Comparison of ENCODE assay signal across 8 cellular contexts in the genomic region with DNA sequence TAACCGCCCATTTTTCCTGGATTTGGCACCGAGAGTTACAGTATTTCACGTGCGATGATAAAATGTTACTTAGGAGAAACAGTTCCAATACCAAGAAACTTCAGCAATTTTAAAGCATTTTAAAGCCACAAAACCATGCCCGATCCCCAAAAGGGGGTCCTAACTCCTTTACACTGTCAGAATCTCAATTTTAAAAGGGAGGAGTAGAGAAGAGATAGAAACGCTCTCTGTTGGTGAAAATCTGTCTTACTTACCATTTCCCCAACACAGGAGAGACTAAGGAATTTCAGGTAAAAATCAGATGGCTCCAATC. TPM values are rescaled to one million over a fixed set of nuclear protein-coding genes. Genes with fewer than 3 reads are reported as not detected.
A peak's percentile ranks its signal among the peaks of the same experiment; 100 is the strongest.
DNase-seq lines count a peak whose midpoint lies in the region; ATAC-seq and TF ChIP-seq lines count a peak whose summit lies in the region.

No MANE protein-coding gene starts in this region.

- TF ChIP-seq EP300 in SK-N-SH (IDR thresholded peaks at IDR 0.05; ENCODE audit: borderline replicate concordance in 1 of 2, low read depth in 1 of 2, low read length in 1 of 2) = no peak

- H3K9me3 ChIP-seq in SK-N-SH = no peaks in the 10 kb centered on the region
- H3K9me3 ChIP-seq in stomach smooth muscle (ENCODE audit: control insufficient read depth in 2 of 2, low read length in 2 of 2) = no peaks in the 10 kb centered on the region

- H3K27me3 ChIP-seq in SK-N-SH (ENCODE audit: insufficient read depth) = no peaks in the 10 kb centered on the region
- no peaks in the 10 kb centered on the region for H3K27me3 ChIP-seq in stomach smooth muscle (ENCODE audit: control insufficient read depth in 1 of 2, insufficient read depth in 2 of 2, low read length in 2 of 2)

- H3K4me3 Mint-ChIP-seq in activated naive CD8-positive, alpha-beta T cell = peak overlapping the region; percentile 97
- peak overlapping the region; percentile 96 to 98 (median 97) for H3K4me3 Mint-ChIP-seq in immature natural killer cell

- WGBS in SK-N-SH (ENCODE audit: low lambda C conversion rate) = 0% methylated on average over 6 of the region's 6 CpGs

- TF ChIP-seq CTCF in SK-N-SH (IDR thresholded peaks at IDR 0.05) = no peak

- peaks cover 60% of the 10 kb centered on the region for H3K4me1 Mint-ChIP-seq in activated naive CD8-positive, alpha-beta T cell (ENCODE audit: low read depth)
- H3K4me1 Mint-ChIP-seq in immature natural killer cell = peaks cover 82 to 83% of the 10 kb centered on the region in 2 donors

- H3K4me3 ChIP-seq in SK-N-SH (ENCODE audit: low read depth in 2 of 2, low read length in 1 of 2) (peak overlapping the region; percentile 78 to 85), stomach smooth muscle (ENCODE audit: low read length in 2 of 2) (peak overlapping the region; percentile 82 to 98)

- H3K4me2 ChIP-seq in SK-N-SH = peak overlapping the region; percentile 83

- no peaks in the 10 kb centered on the region for H3K27me3 Mint-ChIP-seq in activated naive CD8-positive, alpha-beta T cell
- H3K27me3 Mint-ChIP-seq in immature natural killer cell (ENCODE audit: low read depth in 3 of 3) = peaks cover 20 to 32% (median 27%) of the 10 kb centered on the region in 3 donors

- H2AFZ ChIP-seq in SK-N-SH (ENCODE audit: low read depth) = peak overlapping the region; percentile 76

- H3K9ac ChIP-seq in SK-N-SH = peak overlapping the region; percentile 97
- peak overlapping the region; percentile 89 to 93 for H3K9ac ChIP-seq in stomach smooth muscle (ENCODE audit: low read length in 2 of 2)

- DNase-seq in SK-N-SH (no peak), immature natural killer cell (no peak), activated gamma-delta T cell (lab: John Stamatoyannopoulos, UW) (no peak)
- DNase-seq in activated CD8-positive, alpha-beta memory T cell treated with anti-CD3 and anti-CD28 coated beads, Interleukin-2, amount 50 U/mL, for 4 hours = no peak

- H3K27ac ChIP-seq in SK-N-SH (ENCODE audit: low read depth in 2 of 2, low read length in 1 of 2) (peak overlapping the region; percentile 95), stomach smooth muscle (ENCODE audit: low read length) (peak overlapping the region; percentile 94)

- peaks cover 12% of the 10 kb centered on the region for H3F3A ChIP-seq in SK-N-SH (replicated peaks; ENCODE audit: insufficient read depth)

- H3K9me2 ChIP-seq in SK-N-SH = no peaks in the 10 kb centered on the region

- CTCF ChIA-PET in SK-N-SH (lab: Yijun Ruan, JAX) = interaction anchor here (0.9 to 1.9 kb wide), 3 partner anchors 10 to 101 kb away, joined by 3 to 11 read pairs (median 7); no protein-coding TSS in a partner anchor

- peaks cover 67% of the 10 kb centered on the region for H3K79me2 ChIP-seq in SK-N-SH (ENCODE audit: insufficient read depth)

- H3K4me1 ChIP-seq in SK-N-SH (ENCODE audit: control insufficient read depth in 1 of 2, insufficient read depth in 2 of 2, low read depth in 1 of 2, low read length in 1 of 2) = peaks cover 12 to 26% of the 10 kb centered on the region in 2 experiments; a peak in 2 of 4 replicates
- H3K4me1 ChIP-seq in stomach smooth muscle (ENCODE audit: control insufficient read depth, insufficient read depth, low read length) = peaks cover 48% of the 10 kb centered on the region

- H3K36me3 Mint-ChIP-seq in activated naive CD8-positive, alpha-beta T cell = peaks cover 5% of the 10 kb centered on the region
- H3K36me3 Mint-ChIP-seq in immature natural killer cell = peaks cover 0 to 4% (median 4%) of the 10 kb centered on the region in 3 donors

- no peak for ATAC-seq in SK-N-SH treated with all-trans-retinoic acid at 6 μM for 48 hours
- no peak for ATAC-seq in esophagus mucosa

- H4K20me1 ChIP-seq in SK-N-SH (ENCODE audit: insufficient read depth) = no peaks in the 10 kb centered on the region

- POLR2A ChIA-PET in SK-N-SH (lab: Yijun Ruan, JAX) = no interaction called here

- H3K9me3 Mint-ChIP-seq in activated naive CD8-positive, alpha-beta T cell (ENCODE audit: low read depth) = no peaks in the 10 kb centered on the region
- H3K9me3 Mint-ChIP-seq in immature natural killer cell = no peaks in the 10 kb centered on the region

- H3K27ac Mint-ChIP-seq in activated naive CD8-positive, alpha-beta T cell = peak overlapping the region; percentile 99
- peak overlapping the region; percentile 100 for H3K27ac Mint-ChIP-seq in immature natural killer cell

- H3K36me3 ChIP-seq in SK-N-SH (replicated peaks in 1 of 2; ENCODE audit: control insufficient read depth in 1 of 2, insufficient read depth in 2 of 2, low read length in 1 of 2) (peaks cover 0 to 5% of the 10 kb centered on the region in 2 experiments), stomach smooth muscle (ENCODE audit: control insufficient read depth in 2 of 2, insufficient read depth in 2 of 2, low read length in 2 of 2) (peaks cover 6 to 8% of the 10 kb centered on the region in 2 donors)

- TF ChIP-seq RAD21 in SK-N-SH (IDR thresholded peaks at IDR 0.05; ENCODE audit: low read length) = no peak

TF ChIP-seq in SK-N-SH, 30 proteins besides CTCF, POLR2A, EP300 and RAD21:
- TF ChIP-seq RXRA (IDR thresholded peaks at IDR 0.05; ENCODE audit: borderline replicate concordance, low read depth) (no peak), MXI1 (IDR thresholded peaks at IDR 0.05; ENCODE audit: low read depth, low read length) (no peak)

TF ChIP-seq in SK-N-SH treated with all-trans-retinoic acid at 6 μM for 48 hours, 23 proteins besides CTCF, POLR2A, EP300 and RAD21 (continues in another document):
- TF ChIP-seq ARNTL (CRISPR knock-in tag; IDR thresholded peaks at IDR 0.05; ENCODE audit: borderline replicate concordance, low read depth) (no peak), ZNF70 (CRISPR knock-in tag; IDR thresholded peaks at IDR 0.05) (no peak)
- TF ChIP-seq, protein P1, sequence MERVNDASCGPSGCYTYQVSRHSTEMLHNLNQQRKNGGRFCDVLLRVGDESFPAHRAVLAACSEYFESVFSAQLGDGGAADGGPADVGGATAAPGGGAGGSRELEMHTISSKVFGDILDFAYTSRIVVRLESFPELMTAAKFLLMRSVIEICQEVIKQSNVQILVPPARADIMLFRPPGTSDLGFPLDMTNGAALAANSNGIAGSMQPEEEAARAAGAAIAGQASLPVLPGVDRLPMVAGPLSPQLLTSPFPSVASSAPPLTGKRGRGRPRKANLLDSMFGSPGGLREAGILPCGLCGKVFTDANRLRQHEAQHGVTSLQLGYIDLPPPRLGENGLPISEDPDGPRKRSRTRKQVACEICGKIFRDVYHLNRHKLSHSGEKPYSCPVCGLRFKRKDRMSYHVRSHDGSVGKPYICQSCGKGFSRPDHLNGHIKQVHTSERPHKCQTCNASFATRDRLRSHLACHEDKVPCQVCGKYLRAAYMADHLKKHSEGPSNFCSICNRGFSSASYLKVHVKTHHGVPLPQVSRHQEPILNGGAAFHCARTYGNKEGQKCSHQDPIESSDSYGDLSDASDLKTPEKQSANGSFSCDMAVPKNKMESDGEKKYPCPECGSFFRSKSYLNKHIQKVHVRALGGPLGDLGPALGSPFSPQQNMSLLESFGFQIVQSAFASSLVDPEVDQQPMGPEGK (CRISPR knock-in tag; IDR thresholded peaks at IDR 0.05; ENCODE audit: borderline replicate concordance) = no peak
- TF ChIP-seq, protein P2, sequence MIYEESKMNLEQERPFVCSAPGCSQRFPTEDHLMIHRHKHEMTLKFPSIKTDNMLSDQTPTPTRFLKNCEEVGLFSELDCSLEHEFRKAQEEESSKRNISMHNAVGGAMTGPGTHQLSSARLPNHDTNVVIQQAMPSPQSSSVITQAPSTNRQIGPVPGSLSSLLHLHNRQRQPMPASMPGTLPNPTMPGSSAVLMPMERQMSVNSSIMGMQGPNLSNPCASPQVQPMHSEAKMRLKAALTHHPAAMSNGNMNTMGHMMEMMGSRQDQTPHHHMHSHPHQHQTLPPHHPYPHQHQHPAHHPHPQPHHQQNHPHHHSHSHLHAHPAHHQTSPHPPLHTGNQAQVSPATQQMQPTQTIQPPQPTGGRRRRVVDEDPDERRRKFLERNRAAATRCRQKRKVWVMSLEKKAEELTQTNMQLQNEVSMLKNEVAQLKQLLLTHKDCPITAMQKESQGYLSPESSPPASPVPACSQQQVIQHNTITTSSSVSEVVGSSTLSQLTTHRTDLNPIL (CRISPR knock-in tag; IDR thresholded peaks at IDR 0.05; ENCODE audit: low read depth) = no peak

RNA-seq across cellular contexts. Expression of a gene that starts 0.5 kb away (rescaled TPM):
- polyA plus RNA-seq in SK-N-SH (2012; rRNA removed) (220 and 317 TPM in 2 replicates), immature natural killer cell (100 to 1,000 TPM; 449 to 922 (median 670) TPM)
- polyA plus RNA-seq in SK-N-SH (2012; cell fraction: cytosol; rRNA removed) = 232 and 313 TPM in 2 replicates
- 127 and 132 TPM in 2 replicates for polyA plus RNA-seq in SK-N-SH (2012; cell fraction: nucleus; rRNA removed)
- total RNA-seq in esophagus mucosa = 126 TPM

RNA-seq across cellular contexts. Expression of a gene that starts 11.0 kb away (rescaled TPM):
- polyA plus RNA-seq in SK-N-SH (2012; rRNA removed) (0.02 TPM in 1 of 2 replicates, not detected in the other), immature natural killer cell (under 1 TPM in 1 of 3 donors, not detected in 2; 0.10 TPM)
- polyA plus RNA-seq in SK-N-SH (2012; cell fraction: cytosol; rRNA removed) = 0.01 TPM in 2 replicates
- 0.02 and 0.05 TPM in 2 replicates for polyA plus RNA-seq in SK-N-SH (2012; cell fraction: nucleus; rRNA removed)
- 3.7 TPM for total RNA-seq in esophagus mucosa

RNA-seq across cellular contexts. Expression of a gene that starts 16.0 kb away (rescaled TPM):
- polyA plus RNA-seq in SK-N-SH (2012; rRNA removed) (not detected in 2 replicates), immature natural killer cell (under 1 TPM; 0.24 to 0.92 (median 0.83) TPM)
- not detected in 2 replicates for polyA plus RNA-seq in SK-N-SH (2012; cell fraction: cytosol; rRNA removed)
- not detected in 2 replicates for polyA plus RNA-seq in SK-N-SH (2012; cell fraction: nucleus; rRNA removed)
- total RNA-seq in esophagus mucosa = 16.9 TPM

RNA-seq across cellular contexts. Expression of a gene that starts 23.9 kb away (rescaled TPM):
- polyA plus RNA-seq in SK-N-SH (2012; rRNA removed) (2.5 and 3.9 TPM in 2 replicates), immature natural killer cell (1 to 10 TPM in 2 of 3 donors, under 1 TPM in 1; 0.49 to 2.6 (median 2.1) TPM)
- polyA plus RNA-seq in SK-N-SH (2012; cell fraction: cytosol; rRNA removed) = 1.2 and 2.1 TPM in 2 replicates
- 7.2 and 7.9 TPM in 2 replicates for polyA plus RNA-seq in SK-N-SH (2012; cell fraction: nucleus; rRNA removed)
- total RNA-seq in esophagus mucosa = 11.8 TPM

RNA-seq across cellular contexts. Expression of a gene that starts 32.0 kb away (rescaled TPM):
- polyA plus RNA-seq in SK-N-SH (2012; rRNA removed) (0.12 and 0.18 TPM in 2 replicates), immature natural killer cell (1 to 10 TPM; 1.2 to 3.9 (median 3.1) TPM)
- polyA plus RNA-seq in SK-N-SH (2012; cell fraction: cytosol; rRNA removed) = 0.03 and 0.04 TPM in 2 replicates
- 0.25 and 1.0 TPM in 2 replicates for polyA plus RNA-seq in SK-N-SH (2012; cell fraction: nucleus; rRNA removed)
- 0.60 TPM for total RNA-seq in esophagus mucosa
